In genomic region chr5:180655243-180655642, GRCh38 we compare ENCODE assay signal across 1 cellular context. TPM values are rescaled to one million over a fixed set of nuclear protein-coding genes. Genes with fewer than 3 reads are reported as not detected.
"Had no signal": no experiment of that assay in that cellular context is flagged by ENCODE, and none has a peak within 500 bp of the region (broad histone marks: within the 10 kb centered on the region; RNA-seq: fewer than 3 reads in every experiment).

No MANE protein-coding gene starts in this region.

RNA-seq across cellular contexts. Expression of gene FLT4, which starts 5.8 kb away (rescaled TPM):
- total RNA-seq: activated B cell treated with CpG ODN at 0.5 μM for 24 hours had no signal
